ENCODE assay signal across 12 cellular contexts in genomic region chr6:81748946-81749345, GRCh38. TPM values are rescaled to one million over a fixed set of nuclear protein-coding genes. Genes with fewer than 3 reads are reported as not detected.
DNase-seq lines count a peak whose midpoint lies in the region; ATAC-seq, FAIRE-seq and TF ChIP-seq lines count a peak whose summit lies in the region.
"Had no signal": no experiment of that assay in that cellular context is flagged by ENCODE, and none has a peak within 500 bp of the region (broad histone marks: within the 10 kb centered on the region; RNA-seq: fewer than 3 reads in every experiment).

No MANE protein-coding gene starts in this region.

- CTCF ChIA-PET in K562 (lab: Yijun Ruan, JAX; ENCODE audit: low intra/inter-chr PET ratio), result no interaction called here

- no peak for TF ChIP-seq EP300 in K562 (IDR thresholded peaks at IDR 0.05; ENCODE audit: low read length)

- H3K9ac ChIP-seq in K562 (ENCODE audit: insufficient read depth in 1 of 2, low read depth in 2 of 2, low read length in 2 of 2) (no peak overlapping the region), subcutaneous abdominal adipose tissue (ENCODE audit: low read length in 5 of 5) (peak overlapping the region in 2 of 5 donors; percentile 13 to 68)

- H3K27ac ChIP-seq in K562 (ENCODE audit: extremely low read depth, low read depth, low read length), result no peak overlapping the region
- H3K27ac ChIP-seq in mesodermal cell (ENCODE audit: low read depth, low read length, severe bottlenecking), result no peak overlapping the region
- peak overlapping the region; percentile 100 for H3K27ac ChIP-seq in subcutaneous abdominal adipose tissue (ENCODE audit: low read depth, low read length)
- H3K27ac ChIP-seq: thyroid gland had no signal

- intact Hi-C loops in K562 (cut with micrococcal nuclease), result no loop called here

- in situ Hi-C loops in K562 (cut with MboI), result no loop called here

- no peaks in the 10 kb centered on the region; the same call in 1 of the 2 replicates for H4K20me1 ChIP-seq in K562 (replicated peaks; ENCODE audit: control insufficient read depth, insufficient read depth, low read length)

- POLR2A ChIA-PET in K562 (lab: Yijun Ruan, JAX), result no interaction called here

- no peak for FAIRE-seq in K562 (lab: Jason Lieb, UNC)

- H3K4me1 ChIP-seq in K562 (replicated peaks in 1 of 2; ENCODE audit: control insufficient read depth in 2 of 2, insufficient read depth in 2 of 2, low read length in 2 of 2), result peaks cover under 1 to 26% of the 10 kb centered on the region in 2 experiments; a peak in 3 of 5 replicates
- H3K4me1 ChIP-seq in mesodermal cell (ENCODE audit: control insufficient read depth, insufficient read depth, low read length, poor library complexity, severe bottlenecking), result peaks cover 11% of the 10 kb centered on the region
- peaks cover 3 to 42% (median 34%) of the 10 kb centered on the region in 5 donors for H3K4me1 ChIP-seq in subcutaneous abdominal adipose tissue (ENCODE audit: control insufficient read depth in 5 of 5, insufficient read depth in 5 of 5, low read length in 5 of 5)

- 30% methylated on average over 5 of the region's 5 CpGs for WGBS in K562 (ENCODE audit: insufficient coverage, low coverage, missing lambda C conversion rate)
- WGBS in mesodermal cell (ENCODE audit: insufficient coverage in 2 of 2), 2 experiments, result 71 to 78% methylated on average over 3 to 4 of the region's 5 CpGs

- H3K27me3 ChIP-seq in K562 (ENCODE audit: control insufficient read depth in 2 of 2, insufficient read depth in 2 of 2, low read length in 2 of 2) (no peaks in the 10 kb centered on the region), subcutaneous abdominal adipose tissue (ENCODE audit: control insufficient read depth in 5 of 5, insufficient read depth in 4 of 5, low read length in 5 of 5) (no peaks in the 10 kb centered on the region)
- H3K27me3 ChIP-seq: thyroid gland had no signal

- no peak for TF ChIP-seq POLR2A in K562 (conservative IDR thresholded peaks at IDR 0.05)

- H3K9me1 ChIP-seq in K562 (ENCODE audit: control insufficient read depth, insufficient read depth, low read length), result no peaks in the 10 kb centered on the region

- H3K9me3 ChIP-seq in K562 (replicated peaks; ENCODE audit: control insufficient read depth, insufficient read depth, low read depth, low read length) (no peaks in the 10 kb centered on the region), mesodermal cell (ENCODE audit: control insufficient read depth, low read length) (no peaks in the 10 kb centered on the region), subcutaneous abdominal adipose tissue (ENCODE audit: control insufficient read depth in 5 of 5, low read length in 5 of 5) (no peaks in the 10 kb centered on the region)
- H3K9me3 ChIP-seq: thyroid gland had no signal

- BruUV-seq in K562 (replicated peaks; lab: Mats Ljungman, UMichigan), result no TSS peak

- ATAC-seq in K562 (no peak), GM21515 (IDR thresholded peaks at IDR 0.05; ENCODE audit: unreplicated experiment) (no peak), GM18520 (IDR thresholded peaks at IDR 0.05; ENCODE audit: unreplicated experiment) (no peak)

- H3K4me3 ChIP-seq in HFF-Myc (replicated peaks; ENCODE audit: low read depth, low read length) (peak overlapping the region; percentile 60), K562 (no peak overlapping the region), mesodermal cell (ENCODE audit: extremely low read depth, insufficient read depth, low read length, poor library complexity, severe bottlenecking) (peak overlapping the region; percentile 76), subcutaneous abdominal adipose tissue (ENCODE audit: low read depth in 1 of 5, low read length in 5 of 5) (peak overlapping the region; percentile 86 to 98 (median 94))
- H3K4me3 ChIP-seq: thyroid gland had no signal

- no peak overlapping the region for H2AFZ ChIP-seq in K562 (ENCODE audit: low read depth, low read length)

- no peak for TF ChIP-seq RAD21 in K562 (CRISPR knock-in tag; conservative IDR thresholded peaks at IDR 0.05 in 1 of 2, IDR thresholded peaks at IDR 0.05 in 1 of 2)

- no peak for DNase-seq in HFF-Myc (ENCODE audit: extremely low read depth, low read depth)
- no peak for DNase-seq in K562 (ENCODE audit: extremely low read depth in 1 of 4, low spot score in 3 of 4)
- no peak for DNase-seq in NCI-H1417 treated with DMSO at 0.1 percent for 48 hours (lab: John Stamatoyannopoulos, UW)
- DNase-seq: activated naive CD4-positive, alpha-beta T cell treated with anti-CD3 and anti-CD28 coated beads for 36 hours; DMS53; effector memory CD4-positive, alpha-beta T cell; NCI-H82; thyroid gland had no signal

- H3K36me3 ChIP-seq in K562 (ENCODE audit: control insufficient read depth, insufficient read depth, low read length), result no peaks in the 10 kb centered on the region
- peaks cover 50% of the 10 kb centered on the region for H3K36me3 ChIP-seq in mesodermal cell (ENCODE audit: control insufficient read depth, insufficient read depth, low read length)
- peaks cover 0 to 8% (median 3%) of the 10 kb centered on the region in 5 donors for H3K36me3 ChIP-seq in subcutaneous abdominal adipose tissue (ENCODE audit: control insufficient read depth in 5 of 5, insufficient read depth in 5 of 5, low read length in 5 of 5)

- H3K79me2 ChIP-seq in K562 (ENCODE audit: control insufficient read depth, insufficient read depth, low read length), result peaks cover 7% of the 10 kb centered on the region; the same call in 2 of the 3 replicates

- no peak overlapping the region for H3K4me2 ChIP-seq in K562 (ENCODE audit: insufficient read depth, low read length)

- TF ChIP-seq CTCF in HFF-Myc (IDR thresholded peaks at IDR 0.05; ENCODE audit: low read depth, low read length, missing control alignments), result no peak
- no peak for TF ChIP-seq CTCF in K562 (IDR thresholded peaks at IDR 0.05 in 2 of 3, conservative IDR thresholded peaks at IDR 0.05 in 1 of 3; ENCODE audit: insufficient read depth in 2 of 3, low read depth in 1 of 3, low read length in 3 of 3)

TF ChIP-seq in K562, 482 proteins besides CTCF, POLR2A, EP300 and RAD21:
- TF ChIP-seq MECOM (CRISPR knock-in tag; IDR thresholded peaks at IDR 0.05) (no peak), SPI1 (IDR thresholded peaks at IDR 0.05; ENCODE audit: borderline replicate concordance, low read depth, low read length) (0 out of 2 replicates have a peak, but pooled peaks have one; percentile 10)

RNA-seq across cellular contexts. Expression of gene TENT5A, which starts 3.5 kb away (rescaled TPM):
- total RNA-seq in K562 (2011; cell fraction: chromatin; rRNA removed; ENCODE audit: low replicate concordance), result 1.2 and 3.3 TPM in 2 replicates
- 1.1 and 1.3 TPM in 2 replicates for total RNA-seq in K562 (2011; cell fraction: nucleolus; rRNA removed)
- 1.7 and 2.7 TPM in 2 replicates for total RNA-seq in K562 (2011; cell fraction: nucleoplasm; rRNA removed)
- total RNA-seq in K562 (2014; rRNA removed) (1.00 and 1.1 TPM in 2 replicates), K562 (2014; rRNA removed; fragmentation: Illumina TruSeq; extraction: Trizol) (1.5 and 1.7 TPM in 2 replicates), K562 (2015; rRNA removed; fragmentation: Illumina TruSeq; extraction: Trizol) (2.3 TPM in 2 replicates), K562 (2021) (1.3 and 1.4 TPM in 2 replicates)
- polyA plus RNA-seq in K562 (2011; rRNA removed) (0.41 and 0.95 TPM in 2 replicates), K562 (2014; fragmentation: Illumina TruSeq; extraction: Trizol) (0.89 and 1.3 TPM in 2 replicates), K562 (2014; fragmentation: Nextera tagmentation; extraction: Ambion mirVana) (1 to 10 TPM; 1.1 to 1.7 TPM), K562 (2014; rRNA removed) (0.77 and 0.82 TPM in 2 replicates)
- 0.16 and 0.31 TPM in 2 replicates for polyA plus RNA-seq in K562 (2011; cell fraction: cytosol; rRNA removed)
- polyA plus RNA-seq in K562 (2011; cell fraction: nucleus; rRNA removed), result 0.63 and 1.4 TPM in 2 replicates
- 0.83 and 1.00 TPM in 2 replicates for polyA plus RNA-seq in K562 (2012)
- polyA minus RNA-seq in K562 (2011; rRNA and poly(A)+ RNA removed), result 0.45 and 1.3 TPM in 2 replicates
- 1.4 and 2.1 TPM in 2 replicates for polyA minus RNA-seq in K562 (2011; cell fraction: cytosol; rRNA and poly(A)+ RNA removed)
- polyA minus RNA-seq in K562 (2011; cell fraction: nucleus; rRNA and poly(A)+ RNA removed), result 0.81 and 0.89 TPM in 2 replicates
- 35.1 TPM for polyA plus RNA-seq in mesodermal cell (2013, experiment 1 of 2)
- polyA plus RNA-seq in mesodermal cell (2013, experiment 2 of 2), result 28.5 TPM
